In the genomic region with DNA sequence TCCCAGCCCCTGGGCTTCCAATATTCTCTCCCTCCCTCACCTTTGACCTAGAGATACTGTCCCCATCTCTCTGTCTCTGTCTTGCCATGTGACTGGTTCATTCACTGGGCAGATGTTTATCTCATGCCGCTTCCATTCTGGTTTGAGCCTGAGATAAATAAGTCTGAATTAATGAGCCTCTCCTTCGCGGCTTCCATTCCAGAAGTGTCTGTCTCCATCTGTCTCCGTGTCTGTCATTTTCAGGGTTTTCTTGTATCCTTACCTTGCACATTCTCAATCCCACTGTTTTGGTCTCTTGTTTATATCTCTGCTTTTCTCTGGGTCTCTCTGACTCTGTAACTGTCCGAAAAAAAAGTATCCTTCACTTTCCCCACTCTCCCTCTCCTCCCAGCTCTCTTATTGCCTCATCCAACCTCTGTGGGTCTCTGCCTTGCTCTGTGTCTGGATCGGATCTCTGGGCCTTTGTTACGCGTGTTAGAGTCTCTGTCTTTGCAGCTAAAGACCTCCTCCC, we compare ENCODE assay signal across 1 cellular context.
TF ChIP-seq lines count a peak whose summit lies in the region.

No MANE protein-coding gene starts in this region.

TF ChIP-seq in H1, 55 proteins besides CTCF, POLR2A, EP300 and RAD21:
- 0 out of 4 replicates have a peak, but pooled peaks of 1 of the 2 experiments have one; percentile 69 for TF ChIP-seq SIN3A (conservative IDR thresholded peaks at IDR 0.05 in 1 of 2, IDR thresholded peaks at IDR 0.05 in 1 of 2; ENCODE audit: low read depth in 1 of 2, low read length in 2 of 2)
- 0 out of 4 replicates have a peak, but pooled peaks of 1 of the 2 experiments have one; percentile 8 for TF ChIP-seq HDAC2 (IDR thresholded peaks at IDR 0.05; ENCODE audit: borderline replicate concordance in 1 of 2, low read depth in 2 of 2, low read length in 2 of 2)
- peak; percentile 5; the same call in 1 of the 2 replicates for TF ChIP-seq TBP (IDR thresholded peaks at IDR 0.05; ENCODE audit: low read depth, low read length)
- TF ChIP-seq TAF1 (IDR thresholded peaks at IDR 0.05; ENCODE audit: low read depth, low read length): peak; percentile 58; the same call in 1 of the 2 replicates
- 0 out of 2 replicates have a peak, but pooled peaks have one; percentile 44 for TF ChIP-seq CEBPB (IDR thresholded peaks at IDR 0.05; ENCODE audit: low read depth, low read length)
- no peak for TF ChIP-seq CREB1 (IDR thresholded peaks at IDR 0.05)
- TF ChIP-seq KDM1A (IDR thresholded peaks at IDR 0.05; ENCODE audit: borderline replicate concordance, low read length): no peak
- no peak for TF ChIP-seq BCL11A (IDR thresholded peaks at IDR 0.05; ENCODE audit: low read depth in 2 of 2, low read length in 2 of 2)
